ENCODE assay signal across 8 cellular contexts in the genomic region with DNA sequence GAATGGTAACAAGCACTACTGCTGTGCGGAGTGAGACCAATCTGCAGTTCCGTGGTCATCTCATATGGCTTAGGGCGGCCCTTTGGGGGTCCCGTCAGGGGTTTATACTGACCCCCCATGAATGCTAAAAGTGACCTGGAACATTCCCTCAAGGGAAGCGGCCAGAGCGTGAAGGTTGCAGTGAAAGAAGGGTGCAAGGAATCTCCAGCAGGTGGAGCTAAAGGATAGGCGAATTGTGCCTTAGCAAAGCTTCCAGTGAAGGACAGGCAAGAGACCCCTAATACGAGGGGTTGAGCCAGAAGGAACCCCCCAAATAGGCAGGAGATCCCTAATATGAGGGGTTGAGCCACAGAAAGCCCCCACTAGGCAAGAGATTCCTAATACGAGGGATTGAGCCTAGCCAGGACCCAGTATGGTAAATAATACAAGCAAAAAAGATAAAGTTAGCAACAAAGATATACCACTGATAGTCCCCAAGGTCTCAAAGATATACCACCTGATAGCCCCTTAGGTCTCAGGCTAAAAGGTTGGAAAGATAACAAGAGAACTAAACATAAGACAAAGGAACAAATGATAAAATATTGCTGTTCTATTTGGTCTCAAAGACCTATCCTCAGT. TPM values are rescaled to one million over a fixed set of nuclear protein-coding genes. Genes with fewer than 3 reads are reported as not detected.
DNase-seq lines count a peak whose midpoint lies in the region; ATAC-seq and TF ChIP-seq lines count a peak whose summit lies in the region.

No MANE protein-coding gene starts in this region.

- peak; percentile 35 for ATAC-seq in CD4-positive, alpha-beta T cell (ENCODE audit: poor library complexity)
- peak; percentile 85 for ATAC-seq in upper lobe of right lung
- ATAC-seq in GM21423 (IDR thresholded peaks at IDR 0.05; ENCODE audit: unreplicated experiment): no peak

- no peak overlapping the region for H3K27ac Mint-ChIP-seq in CD4-positive, alpha-beta T cell
- no peak overlapping the region for H3K27ac Mint-ChIP-seq in activated T-cell treated with anti-CD3 and anti-CD28 coated beads, Interleukin-2, amount 50 U/mL, for 24 hours

- no peak overlapping the region for H3K4me3 Mint-ChIP-seq in CD4-positive, alpha-beta T cell
- no peak overlapping the region for H3K4me3 Mint-ChIP-seq in activated T-cell treated with anti-CD3 and anti-CD28 coated beads, Interleukin-2, amount 50 U/mL, for 24 hours

- peak; percentile 23 to 47 (median 42) for DNase-seq in CD4-positive, alpha-beta T cell
- peak; percentile 72 for DNase-seq in HEK293T (ENCODE audit: extremely low spot score)
- peak; percentile 39 for DNase-seq in NOMO-1 treated with dmso at 0.1 percent for 144 hours (lab: John Stamatoyannopoulos, UW; ENCODE audit: unreplicated experiment)
- peak; percentile 62 for DNase-seq in activated T-cell treated with anti-CD3 and anti-CD28 coated beads, Interleukin-2, amount 50 U/mL, for 24 hours
- peak; percentile 77 for DNase-seq in fibroblast of the aortic adventitia (ENCODE audit: low read depth)
- DNase-seq in upper lobe of right lung: no peak

- H3K4me1 Mint-ChIP-seq in CD4-positive, alpha-beta T cell (ENCODE audit: low read depth): peaks cover 24% of the 10 kb centered on the region
- H3K4me1 Mint-ChIP-seq in activated T-cell treated with anti-CD3 and anti-CD28 coated beads, Interleukin-2, amount 50 U/mL, for 24 hours (ENCODE audit: low read depth): peaks cover 30% of the 10 kb centered on the region

- H3K4me3 ChIP-seq in fibroblast of the aortic adventitia (ENCODE audit: low read depth, low read length): no peak overlapping the region
- no peak overlapping the region for H3K4me3 ChIP-seq in neutrophil (ENCODE audit: low read depth in 1 of 2, low read length in 1 of 2)
- no peak overlapping the region for H3K4me3 ChIP-seq in upper lobe of right lung

- H3K9me3 Mint-ChIP-seq in CD4-positive, alpha-beta T cell: no peaks in the 10 kb centered on the region
- no peaks in the 10 kb centered on the region for H3K9me3 Mint-ChIP-seq in activated T-cell treated with anti-CD3 and anti-CD28 coated beads, Interleukin-2, amount 50 U/mL, for 24 hours

- H3K4me1 ChIP-seq in neutrophil (ENCODE audit: control insufficient read depth in 1 of 2, insufficient read depth in 1 of 2, low read depth in 1 of 2, low read length in 1 of 2) (peaks cover 0 to 3% of the 10 kb centered on the region in 2 experiments), upper lobe of right lung (no peaks in the 10 kb centered on the region)

- TF ChIP-seq CTCF in CD4-positive, alpha-beta T cell (IDR thresholded peaks at IDR 0.05): peak; percentile 73
- TF ChIP-seq CTCF in fibroblast of the aortic adventitia (IDR thresholded peaks at IDR 0.05; ENCODE audit: insufficient read depth, low read length) (peak; percentile 88), neutrophil (IDR thresholded peaks at IDR 0.05) (peak; percentile 81), upper lobe of right lung (IDR thresholded peaks at IDR 0.05) (peak; percentile 80)

- H3K27ac ChIP-seq in CD4-positive, alpha-beta T cell (ENCODE audit: low read depth, low read length): no peak overlapping the region
- no peak overlapping the region for H3K27ac ChIP-seq in neutrophil
- no peak overlapping the region for H3K27ac ChIP-seq in upper lobe of right lung

- H3K27me3 Mint-ChIP-seq in CD4-positive, alpha-beta T cell: no peaks in the 10 kb centered on the region
- no peaks in the 10 kb centered on the region for H3K27me3 Mint-ChIP-seq in activated T-cell treated with anti-CD3 and anti-CD28 coated beads, Interleukin-2, amount 50 U/mL, for 24 hours

- POLR2A ChIA-PET in CD4-positive, alpha-beta T cell (lab: Charles Lee): interaction anchor here (2.1 kb wide), 1 partner anchor 162 kb away, joined by 11 read pairs; no protein-coding TSS in a partner anchor
- POLR2A ChIA-PET in HEK293T (lab: Yijun Ruan, JAX): interaction anchor here (1.7 kb wide), 1 partner anchor 162 kb away, joined by 8 read pairs; no protein-coding TSS in a partner anchor

- intact Hi-C loops in CD4-positive, alpha-beta T cell (cut with DNase I, micrococcal nuclease): loop anchor here (1.0 to 5.0 kb wide), 4 partner anchors 128 to 275 kb away; partner anchors contain the start of gene SHISA5 (in 1 of the 2)
- intact Hi-C loops in upper lobe of right lung (cut with DNase I): loop anchor here (10.0 kb wide), 1 partner anchor 271 kb away; no protein-coding TSS in a partner anchor

- no peaks in the 10 kb centered on the region for H3K9me3 ChIP-seq in CD4-positive, alpha-beta T cell (ENCODE audit: control insufficient read depth, low read length)
- H3K9me3 ChIP-seq in neutrophil (no peaks in the 10 kb centered on the region), upper lobe of right lung (no peaks in the 10 kb centered on the region)

- H3K36me3 ChIP-seq in neutrophil: peaks cover 16% of the 10 kb centered on the region
- peaks cover 11% of the 10 kb centered on the region for H3K36me3 ChIP-seq in upper lobe of right lung

- CTCF ChIA-PET in CD4-positive, alpha-beta T cell (lab: Charles Lee): interaction anchor here (0.6 to 3.0 kb wide), 15 partner anchors 11 to 285 kb away, joined by 3 to 31 read pairs (median 3); partner anchors contain the start of genes CCDC51, CDC25A, NME6 and TMA7
- CTCF ChIA-PET in HEK293T (lab: Yijun Ruan, JAX): interaction anchor here (0.8 to 5.7 kb wide), 6 partner anchors 127 to 275 kb away, joined by 3 to 68 read pairs (median 4); partner anchors contain the start of gene CCDC51

- no peaks in the 10 kb centered on the region for H3K27me3 ChIP-seq in CD4-positive, alpha-beta T cell (ENCODE audit: control insufficient read depth, insufficient read depth, low read length)
- H3K27me3 ChIP-seq in neutrophil (no peaks in the 10 kb centered on the region), upper lobe of right lung (no peaks in the 10 kb centered on the region)

- no peaks in the 10 kb centered on the region for H3K36me3 Mint-ChIP-seq in CD4-positive, alpha-beta T cell (ENCODE audit: low read depth)
- H3K36me3 Mint-ChIP-seq in activated T-cell treated with anti-CD3 and anti-CD28 coated beads, Interleukin-2, amount 50 U/mL, for 24 hours (ENCODE audit: low read depth): peaks cover 30% of the 10 kb centered on the region

TF ChIP-seq in HEK293T, 16 proteins besides CTCF, POLR2A, EP300 and RAD21:
- TF ChIP-seq TARDBP (IDR thresholded peaks at IDR 0.05) (no peak), PKNOX1 (IDR thresholded peaks at IDR 0.05) (no peak), FOXM1 (IDR thresholded peaks at IDR 0.05; ENCODE audit: borderline replicate concordance) (no peak), FOXA1 (IDR thresholded peaks at IDR 0.05) (no peak), FOXK2 (IDR thresholded peaks at IDR 0.05) (no peak), ARNT (IDR thresholded peaks at IDR 0.05) (no peak), L3MBTL2 (conservative IDR thresholded peaks at IDR 0.05) (no peak), CTBP1 (IDR thresholded peaks at IDR 0.05; ENCODE audit: borderline replicate concordance) (no peak), ZNF384 (IDR thresholded peaks at IDR 0.05) (no peak), HDGF (IDR thresholded peaks at IDR 0.05; ENCODE audit: borderline replicate concordance) (no peak), SUZ12 (IDR thresholded peaks at IDR 0.05) (no peak), NFRKB (IDR thresholded peaks at IDR 0.05) (no peak), SP1 (IDR thresholded peaks at IDR 0.05) (no peak), BHLHE40 (IDR thresholded peaks at IDR 0.05; ENCODE audit: borderline replicate concordance) (no peak), ELF4 (IDR thresholded peaks at IDR 0.05) (no peak)

RNA-seq across cellular contexts. Expression of gene NME6, which starts 27.5 kb away (rescaled TPM):
- 1 to 10 TPM; 7.5 to 8.7 TPM for total RNA-seq in CD4-positive, alpha-beta T cell
- total RNA-seq in fibroblast of the aortic adventitia (ENCODE audit: low replicate concordance) (22.4 and 22.7 TPM in 2 replicates), upper lobe of right lung (29.5 TPM)

RNA-seq across cellular contexts. Expression of gene ZNF589, which starts 32.8 kb away (rescaled TPM):
- total RNA-seq in CD4-positive, alpha-beta T cell: 10 to 100 TPM; 18.3 to 20.5 TPM
- total RNA-seq in fibroblast of the aortic adventitia (ENCODE audit: low replicate concordance) (5.6 and 8.6 TPM in 2 replicates), upper lobe of right lung (14.6 TPM)

RNA-seq across cellular contexts. Expression of gene CAMP, which starts 50.4 kb away (rescaled TPM):
- total RNA-seq in CD4-positive, alpha-beta T cell: not detected
- not detected in 2 replicates for total RNA-seq in fibroblast of the aortic adventitia (ENCODE audit: low replicate concordance)
- not detected for total RNA-seq in upper lobe of right lung

RNA-seq across cellular contexts. Expression of gene SPINK8, which starts 59.8 kb away (rescaled TPM):
- not detected for total RNA-seq in CD4-positive, alpha-beta T cell
- not detected in 2 replicates for total RNA-seq in fibroblast of the aortic adventitia (ENCODE audit: low replicate concordance)
- not detected for total RNA-seq in upper lobe of right lung
